11 cellular contexts compared by ENCODE assay signal in genomic region chr14:58805057-58805456, GRCh38.
DNase-seq lines count a peak whose midpoint lies in the region; ATAC-seq and TF ChIP-seq lines count a peak whose summit lies in the region.
"Had no signal": no experiment of that assay in that cellular context is flagged by ENCODE, and none has a peak within 500 bp of the region (broad histone marks: within the 10 kb centered on the region; RNA-seq: fewer than 3 reads in every experiment).

No MANE protein-coding gene starts in this region.

- ATAC-seq in left ventricle myocardium superior (peak; percentile 92), HG03095 (IDR thresholded peaks at IDR 0.05; ENCODE audit: unreplicated experiment) (no peak), GM19351 (IDR thresholded peaks at IDR 0.05; ENCODE audit: unreplicated experiment) (no peak), HG02973 (IDR thresholded peaks at IDR 0.05; ENCODE audit: unreplicated experiment) (no peak)

- peak; percentile 84 for DNase-seq in AG10803 (ENCODE audit: low read depth)
- peak; percentile 62 for DNase-seq in NCI-H1105 treated with DMSO at 0.1 percent for 48 hours (lab: John Stamatoyannopoulos, UW)
- DNase-seq in SHP77 treated with DMSO at 0.1 percent for 48 hours (lab: John Stamatoyannopoulos, UW) = peak; percentile 67
- DNase-seq in left ventricle myocardium superior = no peak
- DNase-seq in activated CD4-positive, alpha-beta T cell treated with anti-CD3 and anti-CD28 coated beads, Interleukin-2, amount 50 U/mL, for 1 hour = no peak
- DNase-seq: activated naive CD4-positive, alpha-beta T cell; DND-41; thyroid gland had no signal

- no peak overlapping the region for H3K4me3 ChIP-seq in AG10803 (ENCODE audit: low read length)
- H3K4me3 ChIP-seq: thyroid gland had no signal

- intact Hi-C loops in left ventricle myocardium superior (cut with micrococcal nuclease) = no loop called here

- TF ChIP-seq CTCF in AG10803 (conservative IDR thresholded peaks at IDR 0.05; ENCODE audit: low read length) = no peak

Comparison
In these comparisons a context has a peak if more than half of its experiments do, and no peak if none do; other contexts are left out.
1. DNase-seq: peak in AG10803 (single experiment), NCI-H1105 treated with DMSO at 0.1 percent for 48 hours (single experiment) and SHP77 treated with DMSO at 0.1 percent for 48 hours (single experiment); none in left ventricle myocardium superior (single experiment) and activated CD4-positive, alpha-beta T cell treated with anti-CD3 and anti-CD28 coated beads, Interleukin-2, amount 50 U/mL, for 1 hour (single experiment).